ENCODE assay signal across 12 cellular contexts in genomic region chr1:116558140-116558549, GRCh38. TPM values are rescaled to one million over a fixed set of nuclear protein-coding genes. Genes with fewer than 3 reads are reported as not detected.
DNase-seq lines count a peak whose midpoint lies in the region; ATAC-seq and TF ChIP-seq lines count a peak whose summit lies in the region.
"Had no signal": no experiment of that assay in that cellular context is flagged by ENCODE, and none has a peak within 500 bp of the region (broad histone marks: within the 10 kb centered on the region; RNA-seq: fewer than 3 reads in every experiment).

No MANE protein-coding gene starts in this region.

- H3K4me3 ChIP-seq in WERI-Rb-1 (ENCODE audit: low read depth, low read length) (no peak overlapping the region), ascending aorta (no peak overlapping the region)
- H3K4me3 ChIP-seq: gastrocnemius medialis had no signal

- DNase-seq in CD14-positive monocyte (ENCODE audit: low spot score) = no peak
- no peak for DNase-seq in WERI-Rb-1
- no peak for DNase-seq in superior temporal gyrus (ENCODE audit: extremely low spot score)
- DNase-seq in NK-92 treated with Interleukin-12 subunit alpha and Interleukin-12 subunit beta, amount 100 ng/mL, for 24 hours (lab: John Stamatoyannopoulos, UW) = no peak
- DNase-seq in ascending aorta (ENCODE audit: low spot score in 2 of 2) = no peak
- DNase-seq: anterior cingulate cortex; gastrocnemius medialis; stimulated activated CD4-positive, alpha-beta T cell treated with anti-CD3 and anti-CD28 coated beads, Interleukin-4, amount 100 ng/mL, for 24 hours had no signal

- H3K36me3 ChIP-seq in WERI-Rb-1 (no peaks in the 10 kb centered on the region), ascending aorta (no peaks in the 10 kb centered on the region)
- H3K36me3 ChIP-seq: gastrocnemius medialis had no signal

- ATAC-seq in GM18861 (IDR thresholded peaks at IDR 0.05; ENCODE audit: unreplicated experiment) = peak; percentile 20
- ATAC-seq in HG02798 (IDR thresholded peaks at IDR 0.05; ENCODE audit: poor library complexity, unreplicated experiment) = peak; percentile 31
- ATAC-seq in activated T-helper 17 cell treated with anti-CD3 and anti-CD28 coated beads, Interleukin-2, amount 50 U/mL, for 72 hours (replicated peaks) = peak; percentile 38
- ATAC-seq: gastrocnemius medialis had no signal

- H3K27me3 Mint-ChIP-seq in CD14-positive monocyte (ENCODE audit: low read depth in 3 of 3) = no peaks in the 10 kb centered on the region
- no peaks in the 10 kb centered on the region for H3K27me3 Mint-ChIP-seq in activated T-helper 17 cell treated with anti-CD3 and anti-CD28 coated beads, Interleukin-2, amount 50 U/mL, for 72 hours

- no peaks in the 10 kb centered on the region for H3K27me3 ChIP-seq in WERI-Rb-1 (ENCODE audit: insufficient read depth, low read depth, severe bottlenecking)
- no peaks in the 10 kb centered on the region for H3K27me3 ChIP-seq in ascending aorta
- H3K27me3 ChIP-seq: gastrocnemius medialis had no signal

- H3K27ac Mint-ChIP-seq in CD14-positive monocyte = peak overlapping the region in 6 of 7 donors; percentile 50 to 99 (median 85)
- peak overlapping the region; percentile 53 for H3K27ac Mint-ChIP-seq in activated T-helper 17 cell treated with anti-CD3 and anti-CD28 coated beads, Interleukin-2, amount 50 U/mL, for 72 hours

- no peak for TF ChIP-seq CTCF in CD14-positive monocyte (IDR thresholded peaks at IDR 0.05)
- TF ChIP-seq CTCF in WERI-Rb-1 (IDR thresholded peaks at IDR 0.05; ENCODE audit: low read depth, low read length) = no peak
- no peak for TF ChIP-seq CTCF in ascending aorta (IDR thresholded peaks at IDR 0.05)

- H3K4me1 ChIP-seq in ascending aorta = no peaks in the 10 kb centered on the region

- H3K27ac ChIP-seq in WERI-Rb-1 = no peak overlapping the region
- no peak overlapping the region for H3K27ac ChIP-seq in ascending aorta
- H3K27ac ChIP-seq: gastrocnemius medialis, RWPE1 had no signal

- H3K4me3 Mint-ChIP-seq in CD14-positive monocyte = no peak overlapping the region
- H3K4me3 Mint-ChIP-seq in activated T-helper 17 cell treated with anti-CD3 and anti-CD28 coated beads, Interleukin-2, amount 50 U/mL, for 72 hours = peak overlapping the region; percentile 59

- H3K4me1 Mint-ChIP-seq in CD14-positive monocyte = peaks cover 84% of the 10 kb centered on the region
- H3K4me1 Mint-ChIP-seq in activated T-helper 17 cell treated with anti-CD3 and anti-CD28 coated beads, Interleukin-2, amount 50 U/mL, for 72 hours = peaks cover 72% of the 10 kb centered on the region

- H3K9me3 ChIP-seq in WERI-Rb-1 (ENCODE audit: severe bottlenecking) (no peaks in the 10 kb centered on the region), ascending aorta (no peaks in the 10 kb centered on the region)
- H3K9me3 ChIP-seq: gastrocnemius medialis had no signal

- intact Hi-C loops in CD14-positive monocyte (cut with micrococcal nuclease) = loop anchor here in 1 of 2 donors (5.0 kb wide), 1 partner anchor 51 kb away; no protein-coding TSS in a partner anchor
- intact Hi-C loops in ascending aorta (cut with DNase I) = loop anchor here (5.0 kb wide), 3 partner anchors 36 to 181 kb away; no protein-coding TSS in a partner anchor

- H3K9me3 Mint-ChIP-seq in CD14-positive monocyte = peaks cover 0 to 5% (median 1%) of the 10 kb centered on the region in 7 donors
- no peaks in the 10 kb centered on the region for H3K9me3 Mint-ChIP-seq in activated T-helper 17 cell treated with anti-CD3 and anti-CD28 coated beads, Interleukin-2, amount 50 U/mL, for 72 hours

- H3K36me3 Mint-ChIP-seq in CD14-positive monocyte = peaks cover 40 to 43% of the 10 kb centered on the region in 2 donors
- H3K36me3 Mint-ChIP-seq in activated T-helper 17 cell treated with anti-CD3 and anti-CD28 coated beads, Interleukin-2, amount 50 U/mL, for 72 hours (ENCODE audit: low read depth) = peaks cover 80% of the 10 kb centered on the region

RNA-seq across cellular contexts. Expression of gene CD58, which starts 12.7 kb away (rescaled TPM):
- 100 to 1,000 TPM; 128 to 168 TPM for polyA plus RNA-seq in CD14-positive monocyte
- 10 to 100 TPM; 36.8 to 40.5 TPM for total RNA-seq in activated T-helper 17 cell treated with anti-CD3 and anti-CD28 coated beads, Interleukin-2, amount 50 U/mL, for 72 hours
- 50.7 TPM for total RNA-seq in ascending aorta
